In the genomic region with DNA sequence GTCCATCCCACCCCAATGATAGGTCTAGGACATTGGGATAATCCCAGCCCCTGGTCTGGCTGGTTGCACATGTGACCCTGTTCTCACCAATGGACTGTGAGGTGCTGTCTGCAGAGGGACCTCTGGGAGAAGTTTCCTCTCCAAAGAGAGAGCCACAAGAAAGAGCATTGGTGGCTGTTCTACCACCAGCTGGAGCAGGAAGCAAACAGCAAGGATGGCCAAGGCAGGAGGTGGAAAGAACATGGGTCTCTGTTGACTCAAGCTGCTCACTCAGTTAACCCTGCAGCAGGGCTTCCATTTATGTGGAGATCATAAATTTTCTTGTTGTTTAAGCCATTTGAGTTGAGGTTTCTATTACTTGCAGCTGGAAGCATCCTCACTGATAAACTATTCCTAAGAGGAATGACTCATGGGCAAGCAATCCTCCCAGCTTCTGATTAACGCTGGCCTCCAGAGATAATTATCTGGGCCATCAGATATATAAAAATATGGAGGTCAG, we compare ENCODE assay signal across 13 cellular contexts. TPM values are rescaled to one million over a fixed set of nuclear protein-coding genes. Genes with fewer than 3 reads are reported as not detected.
A peak's percentile ranks its signal among the peaks of the same experiment; 100 is the strongest.
DNase-seq lines count a peak whose midpoint lies in the region; TF ChIP-seq lines count a peak whose summit lies in the region.
"Had no signal": no experiment of that assay in that cellular context is flagged by ENCODE, and none has a peak within 500 bp of the region (broad histone marks: within the 10 kb centered on the region; RNA-seq: fewer than 3 reads in every experiment).

No MANE protein-coding gene starts in this region.

- intact Hi-C loops in uterus (cut with DNase I; ENCODE audit: low total_unique reads) = no loop called here

- H3K9ac ChIP-seq in SK-N-SH = no peak overlapping the region

- no peak overlapping the region for H2AFZ ChIP-seq in SK-N-SH (ENCODE audit: low read depth)

- WGBS in SK-N-SH (ENCODE audit: low lambda C conversion rate) = 0% methylated on average over 1 of the region's 1 CpG
- WGBS in suprapubic skin = 18% methylated on average over 1 of the region's 1 CpG

- POLR2A ChIA-PET in SK-N-SH (lab: Yijun Ruan, JAX) = no interaction called here

- TF ChIP-seq POLR2A in uterus (IDR thresholded peaks at IDR 0.05) = no peak
- TF ChIP-seq POLR2A in suprapubic skin (IDR thresholded peaks at IDR 0.05) = no peak

- no peak overlapping the region for H3K4me3 ChIP-seq in SK-N-SH (ENCODE audit: low read depth in 2 of 2, low read length in 1 of 2)
- H3K4me3 ChIP-seq in fibroblast of villous mesenchyme (ENCODE audit: low read depth, low read length) = no peak overlapping the region
- H3K4me3 ChIP-seq in uterus = no peak overlapping the region
- no peak overlapping the region for H3K4me3 ChIP-seq in suprapubic skin
- H3K4me3 ChIP-seq: vagina had no signal

- no peaks in the 10 kb centered on the region for H4K20me1 ChIP-seq in SK-N-SH (ENCODE audit: insufficient read depth)

- H3K27me3 ChIP-seq in SK-N-SH (ENCODE audit: insufficient read depth) (no peaks in the 10 kb centered on the region), uterus (no peaks in the 10 kb centered on the region), suprapubic skin (no peaks in the 10 kb centered on the region)
- H3K27me3 ChIP-seq: vagina had no signal

- H3K4me1 ChIP-seq in SK-N-SH (ENCODE audit: control insufficient read depth in 1 of 2, insufficient read depth in 2 of 2, low read depth in 1 of 2, low read length in 1 of 2) (peaks cover under 1 to 4% of the 10 kb centered on the region in 2 experiments; a peak in 2 of 4 replicates), uterus (no peaks in the 10 kb centered on the region), suprapubic skin (peaks cover 28% of the 10 kb centered on the region)

- H3K4me2 ChIP-seq in SK-N-SH = peak overlapping the region; percentile 20; the same call in 1 of the 2 replicates

- no peaks in the 10 kb centered on the region for H3K79me2 ChIP-seq in SK-N-SH (ENCODE audit: insufficient read depth)

- TF ChIP-seq EP300 in SK-N-SH (IDR thresholded peaks at IDR 0.05; ENCODE audit: borderline replicate concordance in 1 of 2, low read depth in 1 of 2, low read length in 1 of 2) = peak; percentile 14 to 88; a peak in 2 of 4 replicates
- TF ChIP-seq EP300 in suprapubic skin (IDR thresholded peaks at IDR 0.05) = no peak

- DNase-seq in activated CD8-positive, alpha-beta memory T cell treated with anti-CD3 and anti-CD28 coated beads for 24 hours = peak; percentile 45
- DNase-seq in activated CD8-positive, alpha-beta memory T cell treated with anti-CD3 and anti-CD28 coated beads, Interleukin-2, amount 50 U/mL, for 4 hours = no peak
- DNase-seq in SK-N-SH (no peak), fibroblast of villous mesenchyme (ENCODE audit: low read depth) (peak; percentile 97), uterus (no peak), DMS114 treated with DMSO at 0.1 percent for 48 hours (lab: John Stamatoyannopoulos, UW; ENCODE audit: unreplicated experiment) (no peak), GM20000 (ENCODE audit: low spot score) (no peak), suprapubic skin (ENCODE audit: low spot score in 2 of 2) (no peak)
- DNase-seq: activated CD4-positive, alpha-beta T cell treated with anti-CD3 and anti-CD28 coated beads, Interleukin-2, amount 10 ng/mL, durations not matched to agents 7 days and 5 days; CD4-positive, CD25-positive, alpha-beta regulatory T cell; central memory CD4-positive, alpha-beta T cell; NCI-H2171 treated with DMSO at 0.1 percent for 48 hours had no signal

- CTCF ChIA-PET in SK-N-SH (lab: Yijun Ruan, JAX) = interaction anchor here (1.1 to 1.2 kb wide), 2 partner anchors 18 to 24 kb away, joined by 3 read pairs; no protein-coding TSS in a partner anchor

- no peak for TF ChIP-seq CTCF in SK-N-SH (IDR thresholded peaks at IDR 0.05)
- no peak for TF ChIP-seq CTCF in fibroblast of villous mesenchyme (IDR thresholded peaks at IDR 0.05; ENCODE audit: insufficient read depth, low read depth, low read length)
- no peak for TF ChIP-seq CTCF in uterus (IDR thresholded peaks at IDR 0.05)
- no peak for TF ChIP-seq CTCF in GM20000 (IDR thresholded peaks at IDR 0.05; ENCODE audit: extremely low read depth, missing control alignments)
- no peak for TF ChIP-seq CTCF in suprapubic skin (IDR thresholded peaks at IDR 0.05)

- H3K9me3 ChIP-seq in SK-N-SH (no peaks in the 10 kb centered on the region), uterus (no peaks in the 10 kb centered on the region), suprapubic skin (no peaks in the 10 kb centered on the region)
- H3K9me3 ChIP-seq: vagina had no signal

- H3F3A ChIP-seq in SK-N-SH (replicated peaks; ENCODE audit: insufficient read depth) = peaks cover 25% of the 10 kb centered on the region

- no peak for TF ChIP-seq RAD21 in SK-N-SH (IDR thresholded peaks at IDR 0.05; ENCODE audit: low read length)

- H3K36me3 ChIP-seq in SK-N-SH (replicated peaks in 1 of 2; ENCODE audit: control insufficient read depth in 1 of 2, insufficient read depth in 2 of 2, low read length in 1 of 2) = no peaks in the 10 kb centered on the region
- H3K36me3 ChIP-seq in uterus = no peaks in the 10 kb centered on the region
- no peaks in the 10 kb centered on the region for H3K36me3 ChIP-seq in suprapubic skin
- H3K36me3 ChIP-seq: vagina had no signal

- H3K9me2 ChIP-seq in SK-N-SH = no peaks in the 10 kb centered on the region

- peak overlapping the region; percentile 53 to 77; a peak in 3 of 4 replicates for H3K27ac ChIP-seq in SK-N-SH (ENCODE audit: low read depth in 2 of 2, low read length in 1 of 2)
- peak overlapping the region; percentile 35 to 41 for H3K27ac ChIP-seq in uterus
- H3K27ac ChIP-seq in suprapubic skin = no peak overlapping the region
- H3K27ac ChIP-seq: vagina had no signal

TF ChIP-seq in SK-N-SH, 30 proteins besides CTCF, POLR2A, EP300 and RAD21 (continues in another document):
- TF ChIP-seq RXRA (IDR thresholded peaks at IDR 0.05; ENCODE audit: borderline replicate concordance, low read depth) = peak; percentile 81; the same call in 1 of the 2 replicates
- no peak for TF ChIP-seq SIN3A (IDR thresholded peaks at IDR 0.05; ENCODE audit: borderline replicate concordance, low read depth, low read length)
- TF ChIP-seq GATA2 (CRISPR knock-in tag; IDR thresholded peaks at IDR 0.05) = no peak
- TF ChIP-seq SMC3 (IDR thresholded peaks at IDR 0.05; ENCODE audit: low read depth, low read length) = no peak
- TF ChIP-seq CHD2 (IDR thresholded peaks at IDR 0.05; ENCODE audit: low read length, partially characterized antibody) = no peak
- no peak for TF ChIP-seq FOXJ3 (CRISPR knock-in tag; IDR thresholded peaks at IDR 0.05)
- TF ChIP-seq, protein P1, sequence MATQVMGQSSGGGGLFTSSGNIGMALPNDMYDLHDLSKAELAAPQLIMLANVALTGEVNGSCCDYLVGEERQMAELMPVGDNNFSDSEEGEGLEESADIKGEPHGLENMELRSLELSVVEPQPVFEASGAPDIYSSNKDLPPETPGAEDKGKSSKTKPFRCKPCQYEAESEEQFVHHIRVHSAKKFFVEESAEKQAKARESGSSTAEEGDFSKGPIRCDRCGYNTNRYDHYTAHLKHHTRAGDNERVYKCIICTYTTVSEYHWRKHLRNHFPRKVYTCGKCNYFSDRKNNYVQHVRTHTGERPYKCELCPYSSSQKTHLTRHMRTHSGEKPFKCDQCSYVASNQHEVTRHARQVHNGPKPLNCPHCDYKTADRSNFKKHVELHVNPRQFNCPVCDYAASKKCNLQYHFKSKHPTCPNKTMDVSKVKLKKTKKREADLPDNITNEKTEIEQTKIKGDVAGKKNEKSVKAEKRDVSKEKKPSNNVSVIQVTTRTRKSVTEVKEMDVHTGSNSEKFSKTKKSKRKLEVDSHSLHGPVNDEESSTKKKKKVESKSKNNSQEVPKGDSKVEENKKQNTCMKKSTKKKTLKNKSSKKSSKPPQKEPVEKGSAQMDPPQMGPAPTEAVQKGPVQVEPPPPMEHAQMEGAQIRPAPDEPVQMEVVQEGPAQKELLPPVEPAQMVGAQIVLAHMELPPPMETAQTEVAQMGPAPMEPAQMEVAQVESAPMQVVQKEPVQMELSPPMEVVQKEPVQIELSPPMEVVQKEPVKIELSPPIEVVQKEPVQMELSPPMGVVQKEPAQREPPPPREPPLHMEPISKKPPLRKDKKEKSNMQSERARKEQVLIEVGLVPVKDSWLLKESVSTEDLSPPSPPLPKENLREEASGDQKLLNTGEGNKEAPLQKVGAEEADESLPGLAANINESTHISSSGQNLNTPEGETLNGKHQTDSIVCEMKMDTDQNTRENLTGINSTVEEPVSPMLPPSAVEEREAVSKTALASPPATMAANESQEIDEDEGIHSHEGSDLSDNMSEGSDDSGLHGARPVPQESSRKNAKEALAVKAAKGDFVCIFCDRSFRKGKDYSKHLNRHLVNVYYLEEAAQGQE (IDR thresholded peaks at IDR 0.05; ENCODE audit: low read depth, low read length) = 0 out of 2 replicates have a peak, but pooled peaks have one; percentile 38
- no peak for TF ChIP-seq EZH2phosphoT487 (IDR thresholded peaks at IDR 0.05; ENCODE audit: borderline replicate concordance, low read depth)
- TF ChIP-seq, protein P2, sequence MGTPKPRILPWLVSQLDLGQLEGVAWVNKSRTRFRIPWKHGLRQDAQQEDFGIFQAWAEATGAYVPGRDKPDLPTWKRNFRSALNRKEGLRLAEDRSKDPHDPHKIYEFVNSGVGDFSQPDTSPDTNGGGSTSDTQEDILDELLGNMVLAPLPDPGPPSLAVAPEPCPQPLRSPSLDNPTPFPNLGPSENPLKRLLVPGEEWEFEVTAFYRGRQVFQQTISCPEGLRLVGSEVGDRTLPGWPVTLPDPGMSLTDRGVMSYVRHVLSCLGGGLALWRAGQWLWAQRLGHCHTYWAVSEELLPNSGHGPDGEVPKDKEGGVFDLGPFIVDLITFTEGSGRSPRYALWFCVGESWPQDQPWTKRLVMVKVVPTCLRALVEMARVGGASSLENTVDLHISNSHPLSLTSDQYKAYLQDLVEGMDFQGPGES (IDR thresholded peaks at IDR 0.05; ENCODE audit: low read depth, low read length) = no peak
- peak; percentile 52; the same call in 1 of the 2 replicates for TF ChIP-seq FOXM1 (IDR thresholded peaks at IDR 0.05; ENCODE audit: low read depth)
- peak; percentile 81; the same call in 1 of the 2 replicates for TF ChIP-seq POLR2AphosphoS5 (IDR thresholded peaks at IDR 0.05; ENCODE audit: low read depth, low read length)
- TF ChIP-seq, protein P3, sequence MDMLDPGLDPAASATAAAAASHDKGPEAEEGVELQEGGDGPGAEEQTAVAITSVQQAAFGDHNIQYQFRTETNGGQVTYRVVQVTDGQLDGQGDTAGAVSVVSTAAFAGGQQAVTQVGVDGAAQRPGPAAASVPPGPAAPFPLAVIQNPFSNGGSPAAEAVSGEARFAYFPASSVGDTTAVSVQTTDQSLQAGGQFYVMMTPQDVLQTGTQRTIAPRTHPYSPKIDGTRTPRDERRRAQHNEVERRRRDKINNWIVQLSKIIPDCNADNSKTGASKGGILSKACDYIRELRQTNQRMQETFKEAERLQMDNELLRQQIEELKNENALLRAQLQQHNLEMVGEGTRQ (IDR thresholded peaks at IDR 0.05; ENCODE audit: borderline replicate concordance, low read depth, low read length) = no peak

RNA-seq across cellular contexts. Expression of a gene that starts 52.5 kb away (rescaled TPM):
- polyA plus RNA-seq in SK-N-SH (2012; rRNA removed) = 64.4 and 86.1 TPM in 2 replicates
- polyA plus RNA-seq in SK-N-SH (2012; cell fraction: cytosol; rRNA removed) = 65.8 and 78.1 TPM in 2 replicates
- polyA plus RNA-seq in SK-N-SH (2012; cell fraction: nucleus; rRNA removed) = 15.2 and 43.7 TPM in 2 replicates
- 109 and 142 TPM in 2 replicates for total RNA-seq in fibroblast of villous mesenchyme
- 10 to 100 TPM; 24.1 to 70.3 (median 57.6) TPM for total RNA-seq in uterus
- 10 to 100 TPM; 33.2 to 69.1 (median 50.1) TPM for total RNA-seq in suprapubic skin

Comparison
In these comparisons a context has a peak if more than half of its experiments do, and no peak if none do; other contexts are left out.
1. DNase-seq: peak in activated CD8-positive, alpha-beta memory T cell treated with anti-CD3 and anti-CD28 coated beads for 24 hours (single experiment) and fibroblast of villous mesenchyme (single experiment); none in activated CD8-positive, alpha-beta memory T cell treated with anti-CD3 and anti-CD28 coated beads, Interleukin-2, amount 50 U/mL, for 4 hours (single experiment), SK-N-SH (single experiment), uterus (0 of 2), DMS114 treated with DMSO at 0.1 percent for 48 hours (single experiment), GM20000 (single experiment) and suprapubic skin (0 of 2).